Comparison of ENCODE assay signal across 17 cellular contexts in the genomic region with DNA sequence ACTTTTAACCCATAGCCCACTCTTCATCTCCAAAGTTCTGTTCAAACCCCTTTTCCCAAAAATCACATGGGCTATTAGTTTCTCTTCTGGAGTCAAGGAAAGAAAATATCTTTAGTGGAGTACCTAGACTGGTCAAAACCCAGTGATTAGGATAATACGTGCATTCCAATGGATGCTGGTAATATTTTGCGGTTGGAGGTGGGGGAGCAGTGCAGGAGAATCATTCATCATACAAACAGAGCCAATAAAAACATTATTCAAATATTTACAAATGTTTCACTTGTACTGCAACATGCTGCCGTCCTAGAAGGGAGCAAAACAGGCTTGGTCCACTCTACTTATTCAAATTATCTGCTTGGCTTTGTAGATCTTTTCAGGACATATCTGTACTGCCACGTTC. TPM values are rescaled to one million over a fixed set of nuclear protein-coding genes. Genes with fewer than 3 reads are reported as not detected.
DNase-seq lines count a peak whose midpoint lies in the region; ATAC-seq and TF ChIP-seq lines count a peak whose summit lies in the region.
"Had no signal": no experiment of that assay in that cellular context is flagged by ENCODE, and none has a peak within 500 bp of the region (broad histone marks: within the 10 kb centered on the region; RNA-seq: fewer than 3 reads in every experiment).

No MANE protein-coding gene starts in this region.

- in situ Hi-C loops in Caki2 (cut with HindIII; ENCODE audit: low pct_unique_long_range_greater_than_20kb, low sequenced_read_pairs): no loop called here

- H3K4me3 ChIP-seq in LNCaP clone FGC (ENCODE audit: low read depth, low read length) (no peak overlapping the region), foreskin fibroblast (ENCODE audit: low read depth in 1 of 2, low read length in 2 of 2) (no peak overlapping the region)
- H3K4me3 ChIP-seq: GM23248 had no signal

- DNase-seq in Caki2 (ENCODE audit: low read depth) (peak; percentile 33), LNCaP clone FGC (ENCODE audit: low read depth) (peak; percentile 2), astrocyte of the hippocampus (ENCODE audit: low read depth, low spot score) (peak; percentile 42), iris pigment epithelial cell (ENCODE audit: low read depth) (peak; percentile 7), foreskin fibroblast (no peak)
- DNase-seq: 8988T; CD8-positive, alpha-beta memory T cell; GM23248; H9; KBM-7; NCI-H1694; NCI-H2081; NCI-H2171; NCI-H524 treated with DMSO at 0.1 percent for 48 hours; Right ventricle myocardium superior had no signal

- no peak for ATAC-seq in GM18511 (IDR thresholded peaks at IDR 0.05; ENCODE audit: unreplicated experiment)
- ATAC-seq in GM19035 (IDR thresholded peaks at IDR 0.05; ENCODE audit: unreplicated experiment): no peak

- TF ChIP-seq CTCF in LNCaP clone FGC (IDR thresholded peaks at IDR 0.05; ENCODE audit: control insufficient read depth, extremely low read depth, insufficient read depth): no peak
- no peak for TF ChIP-seq CTCF in foreskin fibroblast (IDR thresholded peaks at IDR 0.05; ENCODE audit: low read depth, low read length)

RNA-seq across cellular contexts. Expression of gene RAB9B, which starts 57.2 kb away (rescaled TPM):
- 2.7 TPM in 1 of 2 replicates, not detected in the other for total RNA-seq in Caki2 (2014; rRNA removed; shearing (Covaris generic); ENCODE audit: low replicate concordance)

Comparison
In these comparisons a context has a peak if more than half of its experiments do, and no peak if none do; other contexts are left out.
1. DNase-seq: peak in Caki2 (single experiment), LNCaP clone FGC (single experiment), astrocyte of the hippocampus (single experiment) and iris pigment epithelial cell (single experiment); none in foreskin fibroblast (0 of 2).